ENCODE assay signal across 8 cellular contexts in genomic region chr2:11750422-11750821, GRCh38. TPM values are rescaled to one million over a fixed set of nuclear protein-coding genes. Genes with fewer than 3 reads are reported as not detected.
DNase-seq lines count a peak whose midpoint lies in the region; ATAC-seq and TF ChIP-seq lines count a peak whose summit lies in the region.

No MANE protein-coding gene starts in this region.

- DNase-seq in M059J (ENCODE audit: low read depth) (peak; percentile 54), H7 (no peak), NCI-H2081 treated with DMSO at 0.1 percent for 48 hours (lab: John Stamatoyannopoulos, UW) (no peak), erythroblast (lab: John Stamatoyannopoulos, UW) (no peak)
- DNase-seq in stimulated activated naive CD8-positive, alpha-beta T cell treated with anti-CD3 and anti-CD28 coated beads, Interleukin-15, Interleukin-2, amounts not matched to agents 100 U/mL and 50 U/mL, for 24 hours: no peak

- no peaks in the 10 kb centered on the region for H3K36me3 ChIP-seq in H7 (replicated peaks; ENCODE audit: control insufficient read depth, insufficient read depth, low read length)

- no peak for TF ChIP-seq POLR2A in erythroblast (IDR thresholded peaks at IDR 0.05; ENCODE audit: low read length)

- H3K27me3 Mint-ChIP-seq in brain: peaks cover 6% of the 10 kb centered on the region

- H3K4me3 Mint-ChIP-seq in brain: peak overlapping the region in 4 of 5 experiments; percentile 21 to 72 (median 43)

- H3K36me3 Mint-ChIP-seq in brain: peaks cover 30% of the 10 kb centered on the region

- H3K4me3 ChIP-seq in H7 (ENCODE audit: insufficient read depth, low read depth, low read length): no peak overlapping the region

- H3K9me3 Mint-ChIP-seq in brain: peaks cover 0 to 7% (median 3%) of the 10 kb centered on the region in 5 experiments

- no peaks in the 10 kb centered on the region for H3K27me3 ChIP-seq in H7 (ENCODE audit: control insufficient read depth, insufficient read depth, low read length)

- H3K4me1 Mint-ChIP-seq in brain: peaks cover 75% of the 10 kb centered on the region

- TF ChIP-seq CTCF in brain (conservative IDR thresholded peaks at IDR 0.05): no peak

- H3K27ac Mint-ChIP-seq in brain: peak overlapping the region in 3 of 5 experiments; percentile 42 to 57 (median 56)

- ATAC-seq in GM18502 (IDR thresholded peaks at IDR 0.05; ENCODE audit: poor library complexity, unreplicated experiment) (peak; percentile 51), GM21717 (IDR thresholded peaks at IDR 0.05; ENCODE audit: unreplicated experiment) (peak; percentile 45)
- ATAC-seq in stimulated activated naive CD8-positive, alpha-beta T cell treated with anti-CD3 and anti-CD28 coated beads, Interleukin-15, Interleukin-2, amounts not matched to agents 100 U/mL and 50 U/mL, for 24 hours: peak; percentile 45

RNA-seq across cellular contexts. Expression of gene LPIN1, which starts 4.0 kb away (rescaled TPM):
- total RNA-seq in M059J (2014; rRNA removed; shearing (Covaris generic)): 23.2 and 33.2 TPM in 2 replicates
- 15.0 TPM for polyA plus RNA-seq in brain (ENCODE audit: insufficient read depth, low read depth, low replicate concordance)
- 11.5 and 15.0 TPM in 2 replicates for total RNA-seq in H7 (2014; rRNA removed; shearing (Covaris generic))
